ENCODE assay signal across 8 cellular contexts in genomic region chr20:1225729-1226313, GRCh38. TPM values are rescaled to one million over a fixed set of nuclear protein-coding genes. Genes with fewer than 3 reads are reported as not detected.
A peak's percentile ranks its signal among the peaks of the same experiment; 100 is the strongest.
DNase-seq lines count a peak whose midpoint lies in the region; ATAC-seq and TF ChIP-seq lines count a peak whose summit lies in the region.

Gene RAD21L1 (plus strand): TSS chr20:1226044. CDS start chr20:1228454, 2,410 bp downstream.

- no peaks in the 10 kb centered on the region for H3K36me3 Mint-ChIP-seq in activated naive CD4-positive, alpha-beta T cell treated with anti-CD3 and anti-CD28 coated beads, Interleukin-2, amount 10 ng/mL, durations not matched to agents 7 days and 5 days

- intact Hi-C loops in HCT116 (cut with micrococcal nuclease) = no loop called here

- peak within 1 kb of the TSS; percentile 59 to 75 (median 70) for H3K4me3 ChIP-seq in BLaER1 treated with 17β-estradiol and CSF1 and Interleukin-3, amounts not matched to agents 10 nM and 100 nM
- H3K4me3 ChIP-seq in HCT116 (replicated peaks in 1 of 2; ENCODE audit: low read depth in 1 of 2, low read length in 2 of 2) (peak within 1 kb of the TSS; percentile 62 to 75), SJSA1 (peak within 1 kb of the TSS; percentile 83), stomach smooth muscle (ENCODE audit: low read length in 2 of 2) (peak within 1 kb of the TSS; percentile 55 to 68)

- peaks cover 4 to 14% (median 9%) of the 10 kb centered on the region in 10 experiments; a peak in 16 of 20 replicates for H3K4me1 ChIP-seq in BLaER1 treated with 17β-estradiol and CSF1 and Interleukin-3, amounts not matched to agents 10 nM and 100 nM
- H3K4me1 ChIP-seq in HCT116 (ENCODE audit: control insufficient read depth in 1 of 2, insufficient read depth in 2 of 2, low read length in 2 of 2) (peaks cover 6 to 18% of the 10 kb centered on the region in 2 experiments), SJSA1 (replicated peaks) (peaks cover 7% of the 10 kb centered on the region), stomach smooth muscle (ENCODE audit: control insufficient read depth, insufficient read depth, low read length) (peaks cover 7% of the 10 kb centered on the region)

- no peaks in the 10 kb centered on the region for H3K9me2 ChIP-seq in HCT116 (ENCODE audit: insufficient read depth)

- DNase-seq in HCT116 (ENCODE audit: low read depth, low spot score) (peak; percentile 62), SJSA1 (ENCODE audit: low read depth in 1 of 2, low spot score in 2 of 2) (peak; percentile 78 to 85), germinal center (ENCODE audit: low spot score) (peak; percentile 93), nucleus accumbens (lab: John Stamatoyannopoulos, UW) (peak in 52 of 56 donors; percentile 21 to 94 (median 68))
- peak; percentile 87 for DNase-seq in activated naive CD4-positive, alpha-beta T cell treated with anti-CD3 and anti-CD28 coated beads, Interleukin-2, amount 10 ng/mL, durations not matched to agents 7 days and 5 days

- H3K27ac ChIP-seq in BLaER1 treated with 17β-estradiol and CSF1 and Interleukin-3, amounts not matched to agents 10 nM and 100 nM = peak within 1 kb of the TSS in 8 of 11 experiments; percentile 31 to 64 (median 60); a peak in 13 of 22 replicates
- H3K27ac ChIP-seq in HCT116 (ENCODE audit: low read depth, low read length) (peak within 1 kb of the TSS; percentile 51; the same call in 1 of the 2 replicates), SJSA1 (peak within 1 kb of the TSS; percentile 81), stomach smooth muscle (ENCODE audit: low read length) (no peak within 1 kb of the TSS)

- no peak for TF ChIP-seq CTCF in HCT116 (IDR thresholded peaks at IDR 0.05 in 2 of 3, conservative IDR thresholded peaks at IDR 0.05 in 1 of 3; ENCODE audit: borderline replicate concordance in 1 of 3, insufficient read depth in 1 of 3, low read depth in 2 of 3, low read length in 2 of 3)

- RAD21 ChIA-PET in HCT116 (lab: Charles Lee; ENCODE audit: low non-redundant PET in 1 of 2, low total read pairs in 2 of 2, uncharacterized antibody in 2 of 2, unreplicated experiment in 2 of 2) = interaction anchor here in 1 of 2 experiments (0.6 kb wide), 1 partner anchor 39 kb away, joined by 4 read pairs; no protein-coding TSS in a partner anchor

- peaks cover 54% of the 10 kb centered on the region for H3K27me3 Mint-ChIP-seq in activated naive CD4-positive, alpha-beta T cell treated with anti-CD3 and anti-CD28 coated beads, Interleukin-2, amount 10 ng/mL, durations not matched to agents 7 days and 5 days

- no peaks in the 10 kb centered on the region for H3K79me2 ChIP-seq in HCT116 (ENCODE audit: insufficient read depth, low read length)

- H3K4me2 ChIP-seq in BLaER1 treated with 17β-estradiol and CSF1 and Interleukin-3, amounts not matched to agents 10 nM and 100 nM = peak within 1 kb of the TSS; percentile 94 to 100 (median 100)
- peak within 1 kb of the TSS; percentile 92 for H3K4me2 ChIP-seq in HCT116 (ENCODE audit: low read length)

- peaks cover 0 to 5% (median 0%) of the 10 kb centered on the region in 11 experiments; a peak in 1 of 22 replicates for H3K9me3 ChIP-seq in BLaER1 treated with 17β-estradiol and CSF1 and Interleukin-3, amounts not matched to agents 10 nM and 100 nM (replicated peaks in 1 of 11)
- H3K9me3 ChIP-seq in HCT116 (ENCODE audit: control insufficient read depth in 1 of 2, insufficient read depth in 1 of 2, low read depth in 1 of 2, low read length in 2 of 2) (no peaks in the 10 kb centered on the region), SJSA1 (replicated peaks) (no peaks in the 10 kb centered on the region), stomach smooth muscle (ENCODE audit: control insufficient read depth in 2 of 2, low read length in 2 of 2) (no peaks in the 10 kb centered on the region)

- POLR2A ChIA-PET in HCT116 (lab: Charles Lee) = no interaction called here

- H3K9ac ChIP-seq in BLaER1 treated with 17β-estradiol and CSF1 and Interleukin-3, amounts not matched to agents 10 nM and 100 nM = peak within 1 kb of the TSS; percentile 61 to 81 (median 74)
- H3K9ac ChIP-seq in HCT116 (ENCODE audit: low read length) (peak within 1 kb of the TSS; percentile 73), stomach smooth muscle (ENCODE audit: low read length in 2 of 2) (no peak within 1 kb of the TSS)

- BruUV-seq in HCT116 (replicated peaks; lab: Mats Ljungman, UMichigan) = no TSS peak

- no peaks in the 10 kb centered on the region for H3K36me3 ChIP-seq in BLaER1 treated with 17β-estradiol and CSF1 and Interleukin-3, amounts not matched to agents 10 nM and 100 nM
- no peaks in the 10 kb centered on the region for H3K36me3 ChIP-seq in HCT116 (ENCODE audit: control insufficient read depth in 1 of 2, insufficient read depth in 2 of 2, low read length in 2 of 2)
- no peaks in the 10 kb centered on the region for H3K36me3 ChIP-seq in SJSA1
- no peaks in the 10 kb centered on the region for H3K36me3 ChIP-seq in stomach smooth muscle (ENCODE audit: control insufficient read depth in 2 of 2, insufficient read depth in 2 of 2, low read length in 2 of 2)

- TF ChIP-seq RAD21 in HCT116 (IDR thresholded peaks at IDR 0.05; ENCODE audit: low read depth) = no peak

- H3K4me1 Mint-ChIP-seq in activated naive CD4-positive, alpha-beta T cell treated with anti-CD3 and anti-CD28 coated beads, Interleukin-2, amount 10 ng/mL, durations not matched to agents 7 days and 5 days = peaks cover 19% of the 10 kb centered on the region

- peak within 1 kb of the TSS; percentile 25 for H3K27ac Mint-ChIP-seq in activated naive CD4-positive, alpha-beta T cell treated with anti-CD3 and anti-CD28 coated beads, Interleukin-2, amount 10 ng/mL, durations not matched to agents 7 days and 5 days

- H2AFZ ChIP-seq in HCT116 (ENCODE audit: low read depth, low read length, poor library complexity, severe bottlenecking) = no peak within 1 kb of the TSS

- no peaks in the 10 kb centered on the region for H4K20me1 ChIP-seq in BLaER1 treated with 17β-estradiol and CSF1 and Interleukin-3, amounts not matched to agents 10 nM and 100 nM
- H4K20me1 ChIP-seq in HCT116 (ENCODE audit: insufficient read depth) = no peaks in the 10 kb centered on the region

- H3K9me3 Mint-ChIP-seq in activated naive CD4-positive, alpha-beta T cell treated with anti-CD3 and anti-CD28 coated beads, Interleukin-2, amount 10 ng/mL, durations not matched to agents 7 days and 5 days = peaks cover 2% of the 10 kb centered on the region

- H3K4me3 Mint-ChIP-seq in activated naive CD4-positive, alpha-beta T cell treated with anti-CD3 and anti-CD28 coated beads, Interleukin-2, amount 10 ng/mL, durations not matched to agents 7 days and 5 days = peak within 1 kb of the TSS; percentile 79

- CTCF ChIA-PET in HCT116 (lab: Charles Lee) = interaction anchor here (1.1 kb wide), 1 partner anchor 278 kb away, joined by 4 read pairs; no protein-coding TSS in a partner anchor
- CTCF ChIA-PET in activated naive CD4-positive, alpha-beta T cell treated with anti-CD3 and anti-CD28 coated beads, Interleukin-2, amount 10 ng/mL, durations not matched to agents 7 days and 5 days (lab: Charles Lee) = interaction anchor here (1.2 kb wide), 1 partner anchor 13 kb away, joined by 4 read pairs; no protein-coding TSS in a partner anchor

- no peak for TF ChIP-seq POLR2A in HCT116 (IDR thresholded peaks at IDR 0.05; ENCODE audit: borderline replicate concordance, extremely low read depth, insufficient read depth, insufficient read length)

- peaks cover 20 to 32% (median 27%) of the 10 kb centered on the region in 11 experiments for H3K27me3 ChIP-seq in BLaER1 treated with 17β-estradiol and CSF1 and Interleukin-3, amounts not matched to agents 10 nM and 100 nM
- H3K27me3 ChIP-seq in HCT116 (ENCODE audit: insufficient read depth, low read length) (no peaks in the 10 kb centered on the region), SJSA1 (replicated peaks) (peaks cover 9% of the 10 kb centered on the region; the same call in 1 of the 2 replicates), stomach smooth muscle (ENCODE audit: control insufficient read depth in 1 of 2, insufficient read depth in 2 of 2, low read length in 2 of 2) (peaks cover 0 to 40% of the 10 kb centered on the region in 2 donors)

- ATAC-seq in HCT116 (peak; percentile 81), GM18520 (IDR thresholded peaks at IDR 0.05; ENCODE audit: unreplicated experiment) (no peak)

TF ChIP-seq in HCT116, 20 proteins besides CTCF, POLR2A, EP300 and RAD21:
- TF ChIP-seq SP1 (IDR thresholded peaks at IDR 0.05; ENCODE audit: low read depth) (peak; percentile 28; the same call in 1 of the 2 replicates), ATF3 (IDR thresholded peaks at IDR 0.05) (no peak), SIN3A (IDR thresholded peaks at IDR 0.05; ENCODE audit: low read depth) (0 out of 2 replicates have a peak, but pooled peaks have one; percentile 34), CEBPB (IDR thresholded peaks at IDR 0.05; ENCODE audit: low read depth) (no peak), POLR2AphosphoS5 (IDR thresholded peaks at IDR 0.05; ENCODE audit: low read depth, low read length) (peak; percentile 77), TCF7L2 (IDR thresholded peaks at IDR 0.05; ENCODE audit: borderline replicate concordance, extremely low read depth, insufficient read depth, insufficient read length) (no peak), MAX (IDR thresholded peaks at IDR 0.05) (peak; percentile 81), ELF1 (IDR thresholded peaks at IDR 0.05; ENCODE audit: borderline replicate concordance, low read depth) (no peak)

RNA-seq across cellular contexts. Expression of gene RAD21L1, which starts in this region (rescaled TPM):
- total RNA-seq in HCT116 (2021; ENCODE audit: unreplicated experiment) = 0.17 TPM
- polyA plus RNA-seq in HCT116 (2012) = 0.04 and 0.07 TPM in 2 replicates
- 0.19 and 0.29 TPM in 2 replicates for total RNA-seq in SJSA1 (2014; rRNA removed; shearing (Covaris generic))

Comparison
In these comparisons a context has a peak if more than half of its experiments do, and no peak if none do; other contexts are left out.
1. Peak in DNase-seq, ATAC-seq, H3K4me3 ChIP-seq, H3K27ac ChIP-seq, H3K9ac ChIP-seq and H3K4me2 ChIP-seq in HCT116; RNA of the gene not detected or under 1 TPM.
2. Peak in DNase-seq, H3K4me3 ChIP-seq and H3K27ac ChIP-seq in SJSA1; RNA of the gene not detected or under 1 TPM.
3. H3K9ac ChIP-seq: peak in BLaER1 treated with 17β-estradiol and CSF1 and Interleukin-3, amounts not matched to agents 10 nM and 100 nM (11 of 11); none in stomach smooth muscle (0 of 2).
4. Peak in every context shown above with its lines, with median percentiles within 50 percentile points of each other: H3K4me3 ChIP-seq and DNase-seq.